In genomic region chr17:40103082-40103741, GRCh38 we compare ENCODE assay signal across 10 cellular contexts. TPM values are rescaled to one million over a fixed set of nuclear protein-coding genes. Genes with fewer than 3 reads are reported as not detected.
DNase-seq lines count a peak whose midpoint lies in the region; ATAC-seq and TF ChIP-seq lines count a peak whose summit lies in the region.
"Had no signal": no experiment of that assay in that cellular context is flagged by ENCODE, and none has a peak within 500 bp of the region (broad histone marks: within the 10 kb centered on the region; RNA-seq: fewer than 3 reads in every experiment).

No MANE protein-coding gene starts in this region.

- H3K27me3 Mint-ChIP-seq in central memory CD8-positive, alpha-beta T cell: no peaks in the 10 kb centered on the region
- H3K27me3 Mint-ChIP-seq in naive thymus-derived CD4-positive, alpha-beta T cell: peaks cover 0 to 30% (median 0%) of the 10 kb centered on the region in 5 donors

- peaks cover 25% of the 10 kb centered on the region for H3K36me3 Mint-ChIP-seq in central memory CD8-positive, alpha-beta T cell (ENCODE audit: insufficient read depth)
- H3K36me3 Mint-ChIP-seq in naive thymus-derived CD4-positive, alpha-beta T cell: peaks cover 0 to 4% (median 0%) of the 10 kb centered on the region in 5 donors

- H3K4me1 Mint-ChIP-seq in central memory CD8-positive, alpha-beta T cell: peaks cover 90% of the 10 kb centered on the region
- peaks cover 78 to 96% (median 86%) of the 10 kb centered on the region in 7 donors for H3K4me1 Mint-ChIP-seq in naive thymus-derived CD4-positive, alpha-beta T cell

- 49 to 54% methylated on average over 3 of the region's 3 CpGs for WGBS in heart right ventricle, 2 donors
- 42% methylated on average over 3 of the region's 3 CpGs for WGBS in urinary bladder

- TF ChIP-seq CTCF in heart right ventricle (IDR thresholded peaks at IDR 0.05): no peak

- peaks cover 33 to 88% (median 75%) of the 10 kb centered on the region in 9 donors for H3K4me1 ChIP-seq in heart right ventricle
- peaks cover 68 to 70% of the 10 kb centered on the region in 2 donors for H3K4me1 ChIP-seq in naive thymus-derived CD4-positive, alpha-beta T cell (ENCODE audit: control insufficient read depth in 2 of 2, insufficient read depth in 2 of 2, low read length in 2 of 2)
- H3K4me1 ChIP-seq in urinary bladder (ENCODE audit: insufficient read depth): peaks cover 2% of the 10 kb centered on the region

- H3K36me3 ChIP-seq in heart right ventricle (peaks cover 0 to 4% (median 0%) of the 10 kb centered on the region in 9 donors), urinary bladder (ENCODE audit: insufficient read depth) (no peaks in the 10 kb centered on the region)
- no peaks in the 10 kb centered on the region for H3K36me3 ChIP-seq in naive thymus-derived CD4-positive, alpha-beta T cell (ENCODE audit: control insufficient read depth in 2 of 3, insufficient read depth in 3 of 3, low read length in 3 of 3)
- H3K36me3 ChIP-seq: BE2C had no signal

- intact Hi-C loops in heart right ventricle (cut with DNase I): no loop called here
- intact Hi-C loops in cardiac septum (cut with DNase I): no loop called here
- intact Hi-C loops in naive thymus-derived CD4-positive, alpha-beta T cell (cut with micrococcal nuclease): loop anchor here in 1 of 2 donors (10.0 kb wide), 1 partner anchor 502 kb away; no protein-coding TSS in a partner anchor

- ATAC-seq in heart right ventricle (no peak), GM19328 (IDR thresholded peaks at IDR 0.05; ENCODE audit: unreplicated experiment) (no peak), HG03378 (IDR thresholded peaks at IDR 0.05; ENCODE audit: unreplicated experiment) (no peak)
- ATAC-seq in central memory CD8-positive, alpha-beta T cell (replicated peaks; ENCODE audit: extremely low read depth, poor library complexity, severe bottlenecking): no peak
- no peak for ATAC-seq in naive thymus-derived CD4-positive, alpha-beta T cell

- DNase-seq in heart right ventricle (peak in 1 of 2 donors; percentile 24), cardiac septum (ENCODE audit: low spot score) (no peak), HK-2 (ENCODE audit: unreplicated experiment) (no peak)
- no peak for DNase-seq in central memory CD8-positive, alpha-beta T cell (ENCODE audit: low spot score in 2 of 2)
- no peak for DNase-seq in naive thymus-derived CD4-positive, alpha-beta T cell
- DNase-seq: BE2C, NCI-H2081 treated with DMSO at 0.1 percent for 48 hours had no signal

- peak overlapping the region; percentile 13 for H3K4me3 Mint-ChIP-seq in central memory CD8-positive, alpha-beta T cell
- peak overlapping the region in 9 of 10 donors; percentile 59 to 88 (median 72) for H3K4me3 Mint-ChIP-seq in naive thymus-derived CD4-positive, alpha-beta T cell

- H3K4me3 ChIP-seq in heart right ventricle (peak overlapping the region in 1 of 10 donors; percentile 12), urinary bladder (ENCODE audit: low read depth, low read length) (no peak overlapping the region)
- H3K4me3 ChIP-seq in naive thymus-derived CD4-positive, alpha-beta T cell (ENCODE audit: low read length): no peak overlapping the region

- POLR2A ChIA-PET in naive thymus-derived CD4-positive, alpha-beta T cell (lab: Charles Lee): interaction anchor here (0.6 to 12.4 kb wide), 6 partner anchors 9 to 1374 kb away, joined by 3 to 291 read pairs (median 6); partner anchors contain the start of gene MSL1

- no peaks in the 10 kb centered on the region for H3K9me3 Mint-ChIP-seq in central memory CD8-positive, alpha-beta T cell
- H3K9me3 Mint-ChIP-seq in naive thymus-derived CD4-positive, alpha-beta T cell: peaks cover 0 to 4% (median 0%) of the 10 kb centered on the region in 11 donors

- H3K27me3 ChIP-seq in heart right ventricle: no peaks in the 10 kb centered on the region
- no peaks in the 10 kb centered on the region for H3K27me3 ChIP-seq in naive thymus-derived CD4-positive, alpha-beta T cell (ENCODE audit: control insufficient read depth in 2 of 2, insufficient read depth in 2 of 2, low read length in 2 of 2)
- H3K27me3 ChIP-seq: BE2C had no signal

- CTCF ChIA-PET in naive thymus-derived CD4-positive, alpha-beta T cell (lab: Charles Lee): interaction anchor here (0.6 to 2.3 kb wide), 7 partner anchors 9 to 65 kb away, joined by 3 to 25 read pairs (median 3); no protein-coding TSS in a partner anchor

- H3K27ac Mint-ChIP-seq in central memory CD8-positive, alpha-beta T cell (ENCODE audit: low read depth): peak overlapping the region; percentile 41
- H3K27ac Mint-ChIP-seq in naive thymus-derived CD4-positive, alpha-beta T cell: peak overlapping the region in 8 of 9 donors; percentile 90 to 100 (median 100)

- H3K27ac ChIP-seq in heart right ventricle: peak overlapping the region; percentile 31 to 99 (median 94)
- H3K27ac ChIP-seq in naive thymus-derived CD4-positive, alpha-beta T cell (ENCODE audit: low read depth, low read length): peak overlapping the region; percentile 59
- H3K27ac ChIP-seq in urinary bladder (ENCODE audit: low read depth): peak overlapping the region; percentile 65

- no peaks in the 10 kb centered on the region for H3K9me3 ChIP-seq in heart right ventricle
- H3K9me3 ChIP-seq in naive thymus-derived CD4-positive, alpha-beta T cell (ENCODE audit: control insufficient read depth in 2 of 3, low read length in 3 of 3): no peaks in the 10 kb centered on the region

RNA-seq across cellular contexts. Expression of gene NR1D1, which starts 2.8 kb away (rescaled TPM):
- 10 to 100 TPM in 7 of 10 donors, 1 to 10 TPM in 3; 5.5 to 41.3 (median 29.9) TPM for total RNA-seq in heart right ventricle
- polyA plus RNA-seq in heart right ventricle: 10 to 100 TPM in 1 of 2 donors, 1 to 10 TPM in 1; 7.1 to 24.4 TPM
- 25.8 TPM for total RNA-seq in cardiac septum
- total RNA-seq in naive thymus-derived CD4-positive, alpha-beta T cell: 10 to 100 TPM in 4 of 5 experiments, 1 to 10 TPM in 1; 3.6 to 34.2 (median 17.3) TPM
- polyA plus RNA-seq in naive thymus-derived CD4-positive, alpha-beta T cell: 10 to 100 TPM in 1 of 2 donors, 1 to 10 TPM in 1; 4.7 to 11.2 TPM
- total RNA-seq in urinary bladder: 2.0 TPM
- polyA plus RNA-seq in urinary bladder: 18.1 TPM

RNA-seq across cellular contexts. Expression of gene MSL1, which starts 18.6 kb away (rescaled TPM):
- total RNA-seq in heart right ventricle: 10 to 100 TPM; 26.3 to 57.4 (median 37.7) TPM
- 10 to 100 TPM; 45.5 to 65.0 TPM for polyA plus RNA-seq in heart right ventricle
- 53.7 TPM for total RNA-seq in cardiac septum
- 100 to 1,000 TPM in 4 of 5 experiments, 10 to 100 TPM in 1; 97.0 to 145 (median 113) TPM for total RNA-seq in naive thymus-derived CD4-positive, alpha-beta T cell
- polyA plus RNA-seq in naive thymus-derived CD4-positive, alpha-beta T cell: 10 to 100 TPM in 1 of 2 donors, 1 to 10 TPM in 1; 8.0 to 11.3 TPM
- 81.3 TPM for total RNA-seq in urinary bladder
- polyA plus RNA-seq in urinary bladder: 70.9 TPM

RNA-seq across cellular contexts. Expression of gene CASC3, which starts 37.1 kb away (rescaled TPM):
- total RNA-seq in heart right ventricle (10 to 100 TPM; 39.9 to 56.8 (median 43.7) TPM), cardiac septum (54.8 TPM), urinary bladder (45.4 TPM)
- polyA plus RNA-seq in heart right ventricle (10 to 100 TPM; 21.3 to 41.0 TPM), urinary bladder (64.2 TPM)
- total RNA-seq in naive thymus-derived CD4-positive, alpha-beta T cell: 100 to 1,000 TPM in 4 of 5 experiments, 10 to 100 TPM in 1; 93.4 to 160 (median 144) TPM
- polyA plus RNA-seq in naive thymus-derived CD4-positive, alpha-beta T cell: 10 to 100 TPM; 43.5 to 51.5 TPM

RNA-seq across cellular contexts. Expression of gene THRA, which starts 40.4 kb away (rescaled TPM):
- total RNA-seq in heart right ventricle (100 to 1,000 TPM in 1 of 10 donors, 10 to 100 TPM in 9; 59.8 to 102 (median 69.7) TPM), cardiac septum (66.8 TPM), urinary bladder (35.5 TPM)
- polyA plus RNA-seq in heart right ventricle (10 to 100 TPM; 29.8 to 44.2 TPM), urinary bladder (76.3 TPM)
- total RNA-seq in naive thymus-derived CD4-positive, alpha-beta T cell: 10 to 100 TPM in 4 of 5 experiments, 1 to 10 TPM in 1; 3.2 to 55.9 (median 48.4) TPM
- 10 to 100 TPM; 17.7 to 26.2 TPM for polyA plus RNA-seq in naive thymus-derived CD4-positive, alpha-beta T cell

RNA-seq across cellular contexts. Expression of gene MED24, which starts 49.0 kb away (rescaled TPM):
- total RNA-seq in heart right ventricle (10 to 100 TPM; 46.7 to 63.2 (median 58.4) TPM), cardiac septum (56.4 TPM), urinary bladder (45.8 TPM)
- polyA plus RNA-seq in heart right ventricle (10 to 100 TPM; 47.2 to 75.6 TPM), urinary bladder (52.4 TPM)
- 100 to 1,000 TPM in 1 of 5 experiments, 10 to 100 TPM in 4; 82.9 to 103 (median 91.4) TPM for total RNA-seq in naive thymus-derived CD4-positive, alpha-beta T cell
- polyA plus RNA-seq in naive thymus-derived CD4-positive, alpha-beta T cell: 10 to 100 TPM; 46.7 to 62.7 TPM
